ENCODE assay signal across 32 cellular contexts in genomic region chr20:46050885-46051284, GRCh38. TPM values are rescaled to one million over a fixed set of nuclear protein-coding genes. Genes with fewer than 3 reads are reported as not detected.
"Had no signal": no experiment of that assay in that cellular context is flagged by ENCODE, and none has a peak within 500 bp of the region (broad histone marks: within the 10 kb centered on the region; RNA-seq: fewer than 3 reads in every experiment).

No MANE protein-coding gene starts in this region.

- H3K27ac Mint-ChIP-seq: naive thymus-derived CD4-positive, alpha-beta T cell; natural killer cell; nephron; neural progenitor cell; progenitor cell of endocrine pancreas; stimulated activated effector memory CD8-positive, alpha-beta T cell treated with anti-CD3 and anti-CD28 coated beads, Interleukin-12 subunit alpha, Interleukin-12 subunit beta, amount 100 ng/mL, for 72 hours; stimulated activated naive B cell treated with anti-CD40 and anti-IgM and Interleukin-4, amounts not matched to agents 10 μg/mL and 1 μg/mL and 100 μg/mL, for 72 hours; stimulated activated naive CD8-positive, alpha-beta T cell treated with anti-CD3 and anti-CD28 coated beads, Interleukin-15, Interleukin-2, amounts not matched to agents 100 ng/mL and 50 ng/mL, for 24 hours had no signal

- H3K4me3 Mint-ChIP-seq: naive thymus-derived CD4-positive, alpha-beta T cell; natural killer cell; nephron; neural progenitor cell; stimulated activated effector memory CD8-positive, alpha-beta T cell treated with anti-CD3 and anti-CD28 coated beads, Interleukin-12 subunit alpha, Interleukin-12 subunit beta, amount 100 ng/mL, for 72 hours; stimulated activated naive B cell treated with anti-CD40 and anti-IgM and Interleukin-4, amounts not matched to agents 10 μg/mL and 1 μg/mL and 100 μg/mL, for 72 hours; stimulated activated naive CD8-positive, alpha-beta T cell treated with anti-CD3 and anti-CD28 coated beads, Interleukin-15, Interleukin-2, amounts not matched to agents 100 ng/mL and 50 ng/mL, for 24 hours had no signal

- H3K36me3 Mint-ChIP-seq: naive thymus-derived CD4-positive, alpha-beta T cell; natural killer cell; stimulated activated effector memory CD8-positive, alpha-beta T cell treated with anti-CD3 and anti-CD28 coated beads, Interleukin-12 subunit alpha, Interleukin-12 subunit beta, amount 100 ng/mL, for 72 hours had no signal

- H3K27me3 ChIP-seq: pancreas, thyroid gland, upper lobe of left lung, vagina had no signal

- H3K9me3 Mint-ChIP-seq: natural killer cell; nephron; neural progenitor cell; stimulated activated effector memory CD8-positive, alpha-beta T cell treated with anti-CD3 and anti-CD28 coated beads, Interleukin-12 subunit alpha, Interleukin-12 subunit beta, amount 100 ng/mL, for 72 hours; stimulated activated naive B cell treated with anti-CD40 and anti-IgM and Interleukin-4, amounts not matched to agents 10 μg/mL and 1 μg/mL and 100 μg/mL, for 72 hours; stimulated activated naive CD8-positive, alpha-beta T cell treated with anti-CD3 and anti-CD28 coated beads, Interleukin-15, Interleukin-2, amounts not matched to agents 100 ng/mL and 50 ng/mL, for 24 hours had no signal

- H3K4me1 Mint-ChIP-seq: natural killer cell, nephron, neural progenitor cell had no signal

- H3K4me2 ChIP-seq: neural progenitor cell, smooth muscle cell had no signal

- DNase-seq: naive thymus-derived CD4-positive, alpha-beta T cell; natural killer cell; occipital lobe; pancreas; psoas muscle; right cardiac atrium; spleen; stimulated activated CD4-positive, alpha-beta T cell treated with anti-CD3 and anti-CD28 coated beads, Interleukin-12 subunit alpha, Interleukin-12 subunit beta, amount 100 ng/mL, for 4 hours; stimulated activated CD4-positive, alpha-beta T cell treated with anti-CD3 and anti-CD28 coated beads, Interleukin-1b, Interleukin-23, amount 100 ng/mL, for 48 hours; stimulated activated CD4-positive, alpha-beta T cell treated with anti-CD3 and anti-CD28 coated beads, Interleukin-4, amount 100 ng/mL, for 1 hour; stimulated activated naive B cell treated with anti-CD40 and anti-IgM and Interleukin-4, amounts not matched to agents 10 μg/mL and 1 μg/mL and 100 μg/mL, for 72 hours; stimulated activated naive CD4-positive, alpha-beta T cell treated with Interleukin-2 at 50 U/mL for 16 hours; stomach; thyroid gland; trophoblast cell had no signal

- H3K4me3 ChIP-seq: neural progenitor cell, pancreas, psoas muscle, skin epidermis, smooth muscle cell, spleen, stomach, thoracic aorta, thyroid gland, tibial nerve, upper lobe of left lung, vagina had no signal

- FAIRE-seq: pancreas, urothelium cell line had no signal

- H3K9me3 ChIP-seq: pancreas, psoas muscle, spleen, stomach, thoracic aorta, thyroid gland, tibial nerve, upper lobe of left lung, vagina had no signal

- ATAC-seq: naive thymus-derived CD4-positive, alpha-beta T cell; natural killer cell; pancreas; psoas muscle; right cardiac atrium; sciatic nerve; stimulated activated effector memory CD8-positive, alpha-beta T cell treated with anti-CD3 and anti-CD28 coated beads, Interleukin-12 subunit alpha, Interleukin-12 subunit beta, amount 100 ng/mL, for 72 hours had no signal

- H3K27ac ChIP-seq: neural progenitor cell, pancreas, psoas muscle, skin epidermis, spleen, stomach, thoracic aorta, thyroid gland, tibial nerve, upper lobe of left lung, vagina had no signal

- H3K4me1 ChIP-seq: neural progenitor cell, pancreas, psoas muscle, spleen, stomach, thyroid gland, tibial nerve, upper lobe of left lung, vagina had no signal

- H2AFZ ChIP-seq: neural progenitor cell had no signal

- H3K36me3 ChIP-seq: neural progenitor cell, pancreas, spleen, stomach, thoracic aorta, thyroid gland, upper lobe of left lung, vagina had no signal

- H3K9ac ChIP-seq: neural progenitor cell had no signal

RNA-seq across cellular contexts. Expression of gene SLC12A5, which starts 21.9 kb away (rescaled TPM):
- total RNA-seq: naive thymus-derived CD4-positive, alpha-beta T cell; osteocyte; psoas muscle; subcutaneous adipose tissue; thoracic aorta; ureter; vagina had no signal

RNA-seq across cellular contexts. Expression of gene MMP9, which starts 42.2 kb away (rescaled TPM):
- total RNA-seq: occipital lobe, osteocyte, progenitor cell of endocrine pancreas, renal cortical epithelial cell had no signal
